In genomic region chr7:76626989-76627642, GRCh38 we compare ENCODE assay signal across 8 cellular contexts. TPM values are rescaled to one million over a fixed set of nuclear protein-coding genes. Genes with fewer than 3 reads are reported as not detected.
DNase-seq lines count a peak whose midpoint lies in the region; ATAC-seq and TF ChIP-seq lines count a peak whose summit lies in the region.
"Not testable (repeated sequence)": the region's sequence is repeated elsewhere in the genome, so short reads cannot be mapped to it uniquely, and the experiment has no call there.

Gene POMZP3, minus strand, starts transcription at chr7:76627279. Its CDS starts 1,215 bp downstream, at chr7:76626064.

- H3K27ac Mint-ChIP-seq in H9: peak within 1 kb of the TSS; percentile 95 to 99 (median 98)
- peak within 1 kb of the TSS; percentile 96 to 98 (median 96) for H3K27ac Mint-ChIP-seq in IgD-negative memory B cell
- peak within 1 kb of the TSS; percentile 95 for H3K27ac Mint-ChIP-seq in neural progenitor cell

- H3K9me3 ChIP-seq in H9 (ENCODE audit: control insufficient read depth, low read depth, low read length); ascending aorta; neural progenitor cell (ENCODE audit: low read depth); suprapubic skin: not testable (repeated sequence)

- not testable (repeated sequence) for H2BK120ac ChIP-seq in H9 (ENCODE audit: low read depth, low read length, poor library complexity, severe bottlenecking)

- peak; percentile 7 for DNase-seq in GM12865 (ENCODE audit: low read depth)
- DNase-seq in H9: peak; percentile 38
- DNase-seq in T-helper 9 cell: peak; percentile 16
- peak in 1 of 2 donors; percentile 64 for DNase-seq in ascending aorta (ENCODE audit: low spot score in 2 of 2)
- peak; percentile 40 for DNase-seq in Right ventricle myocardium superior
- DNase-seq in neural progenitor cell (ENCODE audit: low spot score): peak; percentile 28
- DNase-seq in suprapubic skin (ENCODE audit: low spot score in 2 of 2): peak in 1 of 2 donors; percentile 68

- H3K4me3 ChIP-seq in GM12865 (ENCODE audit: low read depth, low read length) (peak within 1 kb of the TSS; percentile 67), ascending aorta (peak within 1 kb of the TSS; percentile 57 to 71), neural progenitor cell (peak within 1 kb of the TSS; percentile 83), suprapubic skin (peak within 1 kb of the TSS; percentile 56)

- TF ChIP-seq EP300 in suprapubic skin (IDR thresholded peaks at IDR 0.05): not testable (repeated sequence)

- H3K79me1 ChIP-seq in H9 (ENCODE audit: insufficient read depth, low read depth, low read length, poor library complexity, severe bottlenecking): not testable (repeated sequence)

- H2BK5ac ChIP-seq in H9 (ENCODE audit: insufficient read length, low read length): not testable (repeated sequence)

- intact Hi-C loops in ascending aorta (cut with DNase I); Right ventricle myocardium superior (cut with DNase I): not testable (repeated sequence)

- H3K4me1 Mint-ChIP-seq in H9, IgD-negative memory B cell, neural progenitor cell: not testable (repeated sequence)

- H3K4me3 Mint-ChIP-seq in H9: peak within 1 kb of the TSS; percentile 89 to 93
- peak within 1 kb of the TSS; percentile 93 to 97 (median 94) for H3K4me3 Mint-ChIP-seq in IgD-negative memory B cell
- H3K4me3 Mint-ChIP-seq in neural progenitor cell: peak within 1 kb of the TSS; percentile 95

- H2BK20ac ChIP-seq in H9 (ENCODE audit: low read depth, low read length, poor library complexity, severe bottlenecking): not testable (repeated sequence)

- not testable (repeated sequence) for H3K23me2 ChIP-seq in H9 (ENCODE audit: insufficient read length, low read depth, low read length, poor library complexity, severe bottlenecking)

- H2BK12ac ChIP-seq in H9 (ENCODE audit: insufficient read length, low read depth, low read length): not testable (repeated sequence)

- not testable (repeated sequence) for H2AK5ac ChIP-seq in H9 (ENCODE audit: insufficient read length, low read length)

- H4K91ac ChIP-seq in H9 (ENCODE audit: insufficient read length, low read depth, low read length): not testable (repeated sequence)

- peak in 1 of 2 donors; percentile 19 for TF ChIP-seq POLR2A in suprapubic skin (IDR thresholded peaks at IDR 0.05)

- not testable (repeated sequence) for H4K8ac ChIP-seq in H9 (replicated peaks; ENCODE audit: insufficient read length, low read depth, low read length)

- not testable (repeated sequence) for H3K18ac ChIP-seq in H9 (ENCODE audit: insufficient read length, low read depth, low read length)

- not testable (repeated sequence) for H3K27me3 Mint-ChIP-seq in H9 (ENCODE audit: low read depth); IgD-negative memory B cell; neural progenitor cell (ENCODE audit: insufficient read depth, low read depth)

- H4K20me1 ChIP-seq in H9 (ENCODE audit: control insufficient read depth, insufficient read depth, insufficient read length); neural progenitor cell (ENCODE audit: low read depth): not testable (repeated sequence)

- peaks cover 2 to 15% (median 13%) of the 10 kb centered on the region in 3 experiments; a peak in 5 of 7 replicates for H3K36me3 Mint-ChIP-seq in H9 (ENCODE audit: insufficient read depth in 1 of 3, low read depth in 3 of 3)
- not testable (repeated sequence) for H3K36me3 Mint-ChIP-seq in IgD-negative memory B cell, neural progenitor cell

- not testable (repeated sequence) for H3K56ac ChIP-seq in H9 (ENCODE audit: insufficient read length, low read depth, low read length)

- H3K9ac ChIP-seq in H9 (ENCODE audit: extremely low read depth, insufficient read length, low read length) (peak within 1 kb of the TSS; percentile 86), neural progenitor cell (peak within 1 kb of the TSS; percentile 96)

- not testable (repeated sequence) for H3K36me3 ChIP-seq in ascending aorta, neural progenitor cell, suprapubic skin

- not testable (repeated sequence) for H2BK15ac ChIP-seq in H9 (ENCODE audit: low read depth, low read length)

- not testable (repeated sequence) for H2AFZ ChIP-seq in H9 (ENCODE audit: low read length); neural progenitor cell (replicated peaks)

- H3K23ac ChIP-seq in H9 (ENCODE audit: insufficient read length, low read depth, low read length): not testable (repeated sequence)

- H4K5ac ChIP-seq in H9 (ENCODE audit: insufficient read length, low read depth, low read length): not testable (repeated sequence)

- H3K27me3 ChIP-seq in H9 (ENCODE audit: insufficient read depth, low read length); ascending aorta; neural progenitor cell; suprapubic skin: not testable (repeated sequence)

- H3K4me2 ChIP-seq in H9 (ENCODE audit: insufficient read depth, insufficient read length, low read length) (peak within 1 kb of the TSS; percentile 51), neural progenitor cell (peak within 1 kb of the TSS; percentile 77)

- peak; percentile 99 for ATAC-seq in Right ventricle myocardium superior (ENCODE audit: poor library complexity)

- not testable (repeated sequence) for H3T11ph ChIP-seq in H9 (ENCODE audit: low read length)

- no CpG with 5 or more reads among the region's 78 CpGs for WGBS in H9 (ENCODE audit: extremely low coverage, insufficient read length, low lambda C conversion rate)
- WGBS in suprapubic skin: no CpG with 5 or more reads among the region's 78 CpGs

- not testable (repeated sequence) for H3K79me2 ChIP-seq in H9 (ENCODE audit: insufficient read depth, low read length); neural progenitor cell (ENCODE audit: low read depth)

- not testable (repeated sequence) for TF ChIP-seq CTCF in GM12865 (IDR thresholded peaks at IDR 0.05; ENCODE audit: insufficient read depth, low read depth, low read length, missing control alignments); H9 (conservative IDR thresholded peaks at IDR 0.05); ascending aorta (IDR thresholded peaks at IDR 0.05); neural progenitor cell (IDR thresholded peaks at IDR 0.05); suprapubic skin (IDR thresholded peaks at IDR 0.05)

- H3K4ac ChIP-seq in H9 (ENCODE audit: low read depth, low read length): not testable (repeated sequence)

- H3K27ac ChIP-seq in H9 (ENCODE audit: insufficient read length, low read depth, low read length): not testable (repeated sequence)
- H3K27ac ChIP-seq in ascending aorta: peak within 1 kb of the TSS; percentile 81 to 86
- H3K27ac ChIP-seq in neural progenitor cell: peak within 1 kb of the TSS; percentile 88
- peak within 1 kb of the TSS; percentile 83 for H3K27ac ChIP-seq in suprapubic skin

- peak within 1 kb of the TSS; percentile 75; the same call in 1 of the 2 replicates for H3K14ac ChIP-seq in H9 (ENCODE audit: insufficient read depth, low read length)

- not testable (repeated sequence) for H3K4me1 ChIP-seq in H9 (ENCODE audit: insufficient read depth, low read length); ascending aorta; neural progenitor cell; suprapubic skin

- H3K9me3 Mint-ChIP-seq in H9, IgD-negative memory B cell, neural progenitor cell: not testable (repeated sequence)

- not testable (repeated sequence) for H3F3A ChIP-seq in neural progenitor cell (ENCODE audit: low read depth)

RNA-seq across cellular contexts. Expression of gene POMZP3, which starts in this region (rescaled TPM):
- total RNA-seq in H9 (2021) (8.5 and 9.8 TPM in 2 replicates), ascending aorta (9.8 TPM), Right ventricle myocardium superior (7.2 TPM), neural progenitor cell (ENCODE audit: low replicate concordance) (0.37 and 1.2 TPM in 2 replicates), suprapubic skin (10 to 100 TPM in 1 of 4 donors, 1 to 10 TPM in 3; 3.2 to 10.8 (median 6.5) TPM)
- polyA plus RNA-seq in IgD-negative memory B cell: 11.1 TPM
